1 cellular context compared by ENCODE assay signal in genomic region chr7:4641667-4642467, GRCh38.
TF ChIP-seq lines count a peak whose summit lies in the region.

No MANE protein-coding gene starts in this region.

TF ChIP-seq in HepG2, 621 proteins besides CTCF, POLR2A, EP300 and RAD21 (continued from another document and continues in another):
- TF ChIP-seq ZNF574 (CRISPR knock-in tag; IDR thresholded peaks at IDR 0.05) (peak; percentile 95), NFYB (CRISPR knock-in tag; IDR thresholded peaks at IDR 0.05) (no peak), NCOR1 (IDR thresholded peaks at IDR 0.05; ENCODE audit: borderline replicate concordance, low read length) (peak; percentile 54; the same call in 1 of the 2 replicates), SNAPC4 (CRISPR knock-in tag; IDR thresholded peaks at IDR 0.05) (no peak), ZSCAN31 (CRISPR knock-in tag; IDR thresholded peaks at IDR 0.05; ENCODE audit: low read depth) (peak; percentile 99), ZNF75D (CRISPR knock-in tag; IDR thresholded peaks at IDR 0.05; ENCODE audit: borderline replicate concordance) (no peak), HNF1B (CRISPR knock-in tag; IDR thresholded peaks at IDR 0.05) (peak; percentile 79), ZNF670 (CRISPR knock-in tag; IDR thresholded peaks at IDR 0.05; ENCODE audit: borderline replicate concordance) (no peak), GZF1 (CRISPR knock-in tag; IDR thresholded peaks at IDR 0.05) (no peak), ZNF556 (CRISPR knock-in tag; IDR thresholded peaks at IDR 0.05; ENCODE audit: borderline replicate concordance) (peak; percentile 79), KDM2A (CRISPR knock-in tag; IDR thresholded peaks at IDR 0.05; ENCODE audit: borderline replicate concordance, low read depth) (peak; percentile 86), PBX2 (CRISPR knock-in tag; IDR thresholded peaks at IDR 0.05) (no peak), YEATS4 (CRISPR knock-in tag; IDR thresholded peaks at IDR 0.05; ENCODE audit: borderline replicate concordance) (peak; percentile 100), MYPOP (CRISPR knock-in tag; IDR thresholded peaks at IDR 0.05) (peak; percentile 93), RERE (CRISPR knock-in tag; IDR thresholded peaks at IDR 0.05; ENCODE audit: low read depth) (0 out of 2 replicates have a peak, but pooled peaks have one; percentile 49), ZNF609 (CRISPR knock-in tag; IDR thresholded peaks at IDR 0.05; ENCODE audit: borderline replicate concordance) (0 out of 2 replicates have a peak, but pooled peaks have one; percentile 32), TFE3 (CRISPR knock-in tag; IDR thresholded peaks at IDR 0.05) (peak; percentile 63; the same call in 1 of the 2 replicates), ZNF737 (CRISPR knock-in tag; IDR thresholded peaks at IDR 0.05; ENCODE audit: borderline replicate concordance) (no peak), NFE2L2 (IDR thresholded peaks at IDR 0.05; ENCODE audit: low read length) (no peak), ATF4 (CRISPR knock-in tag; IDR thresholded peaks at IDR 0.05) (peak in 1 of 2 experiments; percentile 85; a peak in 2 of 4 replicates), KMT2A (CRISPR knock-in tag; IDR thresholded peaks at IDR 0.05) (0 out of 2 replicates have a peak, but pooled peaks have one; percentile 47), LCORL (IDR thresholded peaks at IDR 0.05) (no peak), LCORL (CRISPR knock-in tag; IDR thresholded peaks at IDR 0.05) (peak; percentile 55; the same call in 1 of the 2 replicates), SP140L (CRISPR knock-in tag; IDR thresholded peaks at IDR 0.05; ENCODE audit: borderline replicate concordance) (no peak), NFIB (CRISPR knock-in tag; IDR thresholded peaks at IDR 0.05; ENCODE audit: borderline replicate concordance) (no peak), ZNF772 (CRISPR knock-in tag; IDR thresholded peaks at IDR 0.05) (peak; percentile 92; the same call in 1 of the 2 replicates), ZNF577 (CRISPR knock-in tag; IDR thresholded peaks at IDR 0.05; ENCODE audit: borderline replicate concordance, low read depth) (0 out of 2 replicates have a peak, but pooled peaks have one; percentile 78)
